In genomic region chr10:114808982-114809381, GRCh38 we compare ENCODE assay signal across 33 cellular contexts.
"Had no signal": no experiment of that assay in that cellular context is flagged by ENCODE, and none has a peak within 500 bp of the region (broad histone marks: within the 10 kb centered on the region; RNA-seq: fewer than 3 reads in every experiment).

No MANE protein-coding gene starts in this region.

- H3K27me3 ChIP-seq: adrenal gland, body of pancreas, esophagus squamous epithelium, gastroesophageal sphincter, heart right ventricle had no signal

- H3K36me3 ChIP-seq: adrenal gland, esophagus squamous epithelium, gastroesophageal sphincter, heart right ventricle, WERI-Rb-1 had no signal

- H3K27ac Mint-ChIP-seq: activated B cell treated with CpG ODN at 0.5 μM for 24 hours; activated CD8-positive, alpha-beta T cell treated with anti-CD3 and anti-CD28 coated beads for 36 hours; activated naive CD4-positive, alpha-beta T cell treated with anti-CD3 and anti-CD28 coated beads for 36 hours; activated naive CD4-positive, alpha-beta T cell treated with anti-CD3 and anti-CD28 coated beads, Interleukin-2, amount 50 U/mL, for 24 hours; activated naive CD8-positive, alpha-beta T cell treated with anti-CD3 and anti-CD28 coated beads for 36 hours; activated naive CD8-positive, alpha-beta T cell treated with anti-CD3 and anti-CD28 coated beads, Interleukin-2, amount 50 U/mL, for 24 hours; activated T-helper 1 cell treated with anti-CD3 and anti-CD28 coated beads, Interleukin-12 subunit alpha, Interleukin-12 subunit beta, Interleukin-2, Interleukin-4 antibody, amounts not matched to agents 30 ng/mL and 10 ng/mL and 1 ng/mL, durations not matched to agents 14 hours and 24 hours and 36 hours; activated T-helper 2 cell treated with anti-CD3 and anti-CD28 coated beads, Interferon-gamma antibody, Interleukin-2, Interleukin-4, amounts not matched to agents 10 μg/mL and 5 μg/mL and 100 μg/mL, durations not matched to agents 14 hours and 24 hours and 36 hours; T-cell; T-helper 1 cell treated with Interleukin-12 subunit alpha and Interleukin-12 subunit beta and Interleukin-4 antibody, amounts not matched to agents 30 μg/mL and 1 μg/mL, for 36 hours; T-helper 2 cell treated with Interferon-gamma antibody and Interleukin-4, amounts not matched to agents 5 μg/mL and 100 μg/mL, for 36 hours had no signal

- DNase-seq: activated B cell treated with CpG ODN at 0.5 μM for 24 hours; activated CD4-positive, alpha-beta T cell treated with anti-CD3 and anti-CD28 coated beads for 48 hours; activated CD4-positive, alpha-beta T cell treated with anti-CD3 and anti-CD28 coated beads, Interleukin-2, amount 50 U/mL, for 1 hour; activated CD4-positive, alpha-beta T cell treated with anti-CD3 and anti-CD28 coated beads, Interleukin-2, amount 50 U/mL, for 48 hours; activated CD8-positive, alpha-beta memory T cell treated with anti-CD3 and anti-CD28 coated beads for 24 hours; activated CD8-positive, alpha-beta T cell treated with anti-CD3 and anti-CD28 coated beads for 36 hours; activated effector memory CD4-positive, alpha-beta T cell treated with anti-CD3 and anti-CD28 coated beads, Interleukin-2, amount 50 U/mL, for 16 hours; activated naive CD4-positive, alpha-beta T cell treated with anti-CD3 and anti-CD28 coated beads for 36 hours; activated naive CD8-positive, alpha-beta T cell treated with anti-CD3 and anti-CD28 coated beads for 36 hours; activated naive CD8-positive, alpha-beta T cell treated with anti-CD3 and anti-CD28 coated beads, Interleukin-2, amount 50 U/mL, for 24 hours; activated T-cell treated with anti-CD3 and anti-CD28 coated beads, Interleukin-2, amount 50 U/mL, for 4 hours; adrenal gland; amygdala; aorta; body of pancreas; caudate nucleus; cortex of kidney; dermis blood vessel endothelial cell; effector CD4-positive, alpha-beta T cell; esophagus squamous epithelium; foreskin melanocyte; heart right ventricle; T1000; WERI-Rb-1 had no signal

- H3K9me3 ChIP-seq: adrenal gland, body of pancreas, esophagus squamous epithelium, gastroesophageal sphincter had no signal

- H3K4me1 ChIP-seq: adrenal gland, body of pancreas, esophagus squamous epithelium, gastroesophageal sphincter, heart right ventricle had no signal

- H3K27me3 Mint-ChIP-seq: activated B cell treated with CpG ODN at 0.5 μM for 24 hours; activated CD8-positive, alpha-beta T cell treated with anti-CD3 and anti-CD28 coated beads for 36 hours; activated naive CD4-positive, alpha-beta T cell treated with anti-CD3 and anti-CD28 coated beads, Interleukin-2, amount 50 U/mL, for 24 hours; activated naive CD8-positive, alpha-beta T cell treated with anti-CD3 and anti-CD28 coated beads for 36 hours; activated naive CD8-positive, alpha-beta T cell treated with anti-CD3 and anti-CD28 coated beads, Interleukin-2, amount 50 U/mL, for 24 hours; T-cell had no signal

- H3K36me3 Mint-ChIP-seq: activated naive CD4-positive, alpha-beta T cell treated with anti-CD3 and anti-CD28 coated beads, Interleukin-2, amount 50 U/mL, for 24 hours; activated naive CD8-positive, alpha-beta T cell treated with anti-CD3 and anti-CD28 coated beads for 36 hours; T-cell had no signal

- ATAC-seq: activated CD4-positive, CD25-positive, alpha-beta regulatory T cell treated with anti-CD3 and anti-CD28 coated beads, Interleukin-2, amount 50 U/mL, for 24 hours; activated CD8-positive, alpha-beta T cell treated with anti-CD3 and anti-CD28 coated beads for 36 hours; activated naive CD8-positive, alpha-beta T cell treated with anti-CD3 and anti-CD28 coated beads, Interleukin-2, amount 50 U/mL, for 24 hours; activated T-cell treated with anti-CD3 and anti-CD28 coated beads, Interleukin-2, amount 50 U/mL, for 4 hours; body of pancreas; gastroesophageal sphincter; heart right ventricle had no signal

- H3K27ac ChIP-seq: adrenal gland, body of pancreas, epithelial cell of prostate, esophagus squamous epithelium, gastroesophageal sphincter, heart right ventricle, WERI-Rb-1 had no signal

- H3K4me3 ChIP-seq: adrenal gland, body of pancreas, esophagus squamous epithelium, gastroesophageal sphincter, heart right ventricle had no signal

- H3K4me3 Mint-ChIP-seq: activated B cell treated with CpG ODN at 0.5 μM for 24 hours; activated CD8-positive, alpha-beta T cell treated with anti-CD3 and anti-CD28 coated beads for 36 hours; activated naive CD4-positive, alpha-beta T cell treated with anti-CD3 and anti-CD28 coated beads for 36 hours; activated naive CD4-positive, alpha-beta T cell treated with anti-CD3 and anti-CD28 coated beads, Interleukin-2, amount 50 U/mL, for 24 hours; activated naive CD8-positive, alpha-beta T cell treated with anti-CD3 and anti-CD28 coated beads for 36 hours; activated naive CD8-positive, alpha-beta T cell treated with anti-CD3 and anti-CD28 coated beads, Interleukin-2, amount 50 U/mL, for 24 hours; activated T-cell treated with anti-CD3 and anti-CD28 coated beads, Interleukin-2, amount 50 U/mL, for 4 hours; activated T-helper 1 cell treated with anti-CD3 and anti-CD28 coated beads, Interleukin-12 subunit alpha, Interleukin-12 subunit beta, Interleukin-2, Interleukin-4 antibody, amounts not matched to agents 30 ng/mL and 10 ng/mL and 1 ng/mL, durations not matched to agents 14 hours and 24 hours and 36 hours; T-cell; T-helper 1 cell treated with Interleukin-12 subunit alpha and Interleukin-12 subunit beta and Interleukin-4 antibody, amounts not matched to agents 30 μg/mL and 1 μg/mL, for 36 hours; T-helper 2 cell treated with Interferon-gamma antibody and Interleukin-4, amounts not matched to agents 5 μg/mL and 100 μg/mL, for 36 hours had no signal

- H3K9me3 Mint-ChIP-seq: activated B cell treated with CpG ODN at 0.5 μM for 24 hours; activated CD8-positive, alpha-beta T cell treated with anti-CD3 and anti-CD28 coated beads for 36 hours; activated naive CD4-positive, alpha-beta T cell treated with anti-CD3 and anti-CD28 coated beads for 36 hours; activated naive CD4-positive, alpha-beta T cell treated with anti-CD3 and anti-CD28 coated beads, Interleukin-2, amount 50 U/mL, for 24 hours; activated naive CD8-positive, alpha-beta T cell treated with anti-CD3 and anti-CD28 coated beads for 36 hours; activated naive CD8-positive, alpha-beta T cell treated with anti-CD3 and anti-CD28 coated beads, Interleukin-2, amount 50 U/mL, for 24 hours; activated T-cell treated with anti-CD3 and anti-CD28 coated beads, Interleukin-2, amount 50 U/mL, for 4 hours; activated T-helper 2 cell treated with anti-CD3 and anti-CD28 coated beads, Interferon-gamma antibody, Interleukin-2, Interleukin-4, amounts not matched to agents 10 μg/mL and 5 μg/mL and 100 μg/mL, durations not matched to agents 14 hours and 24 hours and 36 hours had no signal
